In genomic region chr3:197298341-197298857, GRCh38 we compare ENCODE assay signal across 1 cellular context.
TF ChIP-seq lines count a peak whose summit lies in the region.

Gene DLG1, minus strand, starts transcription at chr3:197298612. Its CDS starts 1,408 bp downstream, at chr3:197297204.

TF ChIP-seq in SK-N-SH, 30 proteins besides CTCF, POLR2A, EP300 and RAD21 (continued from another document):
- no peak for TF ChIP-seq FOSL2 (IDR thresholded peaks at IDR 0.05; ENCODE audit: borderline replicate concordance, low read depth)
- peak; percentile 30; the same call in 1 of the 2 replicates for TF ChIP-seq MXI1 (IDR thresholded peaks at IDR 0.05; ENCODE audit: low read depth, low read length)
- no peak for TF ChIP-seq REST (IDR thresholded peaks at IDR 0.05; ENCODE audit: low read depth, low read length)
- 0 out of 2 replicates have a peak, but pooled peaks have one; percentile 2 for TF ChIP-seq RFX5 (IDR thresholded peaks at IDR 0.05; ENCODE audit: low read length)
- no peak; the same call in 1 of the 2 replicates for TF ChIP-seq SMC3 (IDR thresholded peaks at IDR 0.05; ENCODE audit: low read depth, low read length)
- TF ChIP-seq GATA2 (CRISPR knock-in tag; IDR thresholded peaks at IDR 0.05): no peak
- TF ChIP-seq MAX (IDR thresholded peaks at IDR 0.05; ENCODE audit: low read depth): no peak
- no peak for TF ChIP-seq FOXJ3 (CRISPR knock-in tag; IDR thresholded peaks at IDR 0.05)
- no peak for TF ChIP-seq MEF2A (IDR thresholded peaks at IDR 0.05; ENCODE audit: borderline replicate concordance, low read depth)
- TF ChIP-seq ZBTB33 (IDR thresholded peaks at IDR 0.05; ENCODE audit: borderline replicate concordance, low read depth): no peak
- TF ChIP-seq TAF1 (IDR thresholded peaks at IDR 0.05; ENCODE audit: borderline replicate concordance, low read depth, low read length): peak; percentile 35; the same call in 1 of the 2 replicates
- peak; percentile 36; the same call in 1 of the 2 replicates for TF ChIP-seq NFIC (IDR thresholded peaks at IDR 0.05; ENCODE audit: borderline replicate concordance)
- TF ChIP-seq RXRA (IDR thresholded peaks at IDR 0.05; ENCODE audit: borderline replicate concordance, low read depth): no peak
- no peak for TF ChIP-seq TEAD4 (IDR thresholded peaks at IDR 0.05; ENCODE audit: borderline replicate concordance, insufficient read depth)
- TF ChIP-seq NRF1 (IDR thresholded peaks at IDR 0.05; ENCODE audit: low read depth, low read length): no peak
TF ChIP-seq in SK-N-SH: peak in this region for 6.
